In the genomic region with DNA sequence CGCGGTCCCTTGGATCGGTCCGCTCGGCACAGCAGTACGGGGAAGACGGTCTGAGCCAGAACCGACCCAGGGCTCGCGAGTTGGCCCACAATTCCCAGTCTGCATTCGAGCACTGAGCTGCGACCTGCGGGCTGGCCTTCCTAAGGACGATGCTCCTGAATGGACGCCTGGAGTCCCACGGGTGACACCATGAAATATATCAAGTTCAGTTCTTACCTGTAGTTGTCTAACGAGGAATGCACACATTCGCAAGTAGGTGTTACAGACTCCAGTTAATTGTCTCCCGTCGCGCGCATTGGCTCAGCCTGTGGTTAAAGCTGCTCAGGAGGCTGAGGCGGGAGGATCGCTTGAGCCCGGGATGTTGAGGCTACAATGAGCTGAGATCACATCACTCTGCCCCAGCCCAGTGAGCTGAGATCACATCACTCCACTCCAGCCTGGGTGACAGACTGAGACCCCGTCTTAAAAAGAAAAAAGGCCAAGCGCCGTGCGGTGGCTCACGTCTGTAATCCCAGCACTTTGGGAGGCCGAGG, we compare ENCODE assay signal across 8 cellular contexts. TPM values are rescaled to one million over a fixed set of nuclear protein-coding genes. Genes with fewer than 3 reads are reported as not detected.
DNase-seq lines count a peak whose midpoint lies in the region; ATAC-seq, FAIRE-seq and TF ChIP-seq lines count a peak whose summit lies in the region.

No MANE protein-coding gene starts in this region.

- no peak for DNase-seq in T-helper 17 cell
- DNase-seq in fibroblast of mammary gland (ENCODE audit: low read depth), result no peak
- DNase-seq in OCI-M1 (lab: John Stamatoyannopoulos, UW), result no peak
- DNase-seq in SK-N-DZ (ENCODE audit: low spot score), result no peak
- no peak for DNase-seq in superior temporal gyrus (ENCODE audit: extremely low spot score)
- no peak for DNase-seq in small intestine

- H3K4me1 ChIP-seq in rectal smooth muscle tissue (ENCODE audit: control insufficient read depth, insufficient read depth, low read length), result peaks cover 4% of the 10 kb centered on the region
- H3K4me1 ChIP-seq in small intestine (ENCODE audit: control insufficient read depth in 2 of 2, insufficient read depth in 1 of 2, low read depth in 1 of 2, low read length in 1 of 2), result no peaks in the 10 kb centered on the region

- 50 to 57% (median 52%) methylated on average over 29 to 31 of the region's 31 CpGs for WGBS in small intestine, 3 donors

- peak overlapping the region; percentile 97 for H3K4me3 Mint-ChIP-seq in T-helper 17 cell

- H3K27me3 Mint-ChIP-seq in T-helper 17 cell, result peaks cover 5% of the 10 kb centered on the region

- H3K4me3 ChIP-seq in GM12875 (ENCODE audit: low read depth, low read length), result peak overlapping the region; percentile 78
- H3K4me3 ChIP-seq in fibroblast of mammary gland (ENCODE audit: control insufficient read depth, low read depth, low read length), result peak overlapping the region; percentile 42
- H3K4me3 ChIP-seq in rectal smooth muscle tissue (ENCODE audit: low read length), result peak overlapping the region; percentile 95
- H3K4me3 ChIP-seq in small intestine (ENCODE audit: low read depth in 1 of 2, low read length in 2 of 2), result peak overlapping the region in 1 of 2 donors; percentile 90

- TF ChIP-seq CTCF in GM12875 (IDR thresholded peaks at IDR 0.05; ENCODE audit: borderline replicate concordance, insufficient read depth, low read depth, low read length) (no peak), fibroblast of mammary gland (conservative IDR thresholded peaks at IDR 0.05; ENCODE audit: control insufficient read depth, insufficient read depth, low read depth, low read length) (no peak)

- peak overlapping the region; percentile 74 for H3K9ac ChIP-seq in rectal smooth muscle tissue (ENCODE audit: low read length)

- no peak for FAIRE-seq in small intestine (lab: Jason Lieb, UNC)

- peak overlapping the region; percentile 93 for H3K27ac Mint-ChIP-seq in T-helper 17 cell

- H3K4me1 Mint-ChIP-seq in T-helper 17 cell, result peaks cover 23% of the 10 kb centered on the region

- no peak for ATAC-seq in T-helper 17 cell

- H3K27me3 ChIP-seq in rectal smooth muscle tissue (ENCODE audit: control insufficient read depth, insufficient read depth, low read length), result no peaks in the 10 kb centered on the region
- no peaks in the 10 kb centered on the region for H3K27me3 ChIP-seq in small intestine (ENCODE audit: control insufficient read depth in 2 of 2, insufficient read depth in 2 of 2, low read length in 2 of 2)

- H3K9me3 ChIP-seq in T-helper 17 cell (ENCODE audit: control insufficient read depth, low read length, poor library complexity, severe bottlenecking) (no peaks in the 10 kb centered on the region), small intestine (ENCODE audit: control insufficient read depth, low read depth) (no peaks in the 10 kb centered on the region)

- peaks cover 6% of the 10 kb centered on the region for H3K36me3 Mint-ChIP-seq in T-helper 17 cell (ENCODE audit: low read depth)

- H3K36me3 ChIP-seq in rectal smooth muscle tissue (ENCODE audit: control insufficient read depth, insufficient read depth, low read length) (no peaks in the 10 kb centered on the region), small intestine (ENCODE audit: control insufficient read depth in 2 of 2, insufficient read depth in 2 of 2, low read length in 2 of 2) (peaks cover 0 to 2% of the 10 kb centered on the region in 2 donors)

- peak overlapping the region; percentile 93 for H3K27ac ChIP-seq in rectal smooth muscle tissue (ENCODE audit: low read depth, low read length)
- peak overlapping the region in 1 of 2 donors; percentile 92 for H3K27ac ChIP-seq in small intestine (ENCODE audit: low read depth in 1 of 2, low read length in 1 of 2)

RNA-seq across cellular contexts. Expression of gene PEX7, which starts 0.8 kb away (rescaled TPM):
- total RNA-seq in T-helper 17 cell, result 1 to 10 TPM; 3.2 to 3.7 TPM
- polyA plus RNA-seq in SK-N-DZ (2014; cell fraction: cytosol; rRNA removed), result 20.7 and 22.9 TPM in 2 replicates
- polyA plus RNA-seq in SK-N-DZ (2014; cell fraction: nucleus; rRNA removed), result 9.9 and 15.8 TPM in 2 replicates
- 1 to 10 TPM; 5.4 to 9.8 (median 6.5) TPM for polyA plus RNA-seq in small intestine

RNA-seq across cellular contexts. Expression of gene MAP3K5, which starts 30.9 kb away (rescaled TPM):
- 10 to 100 TPM; 35.6 to 40.3 TPM for total RNA-seq in T-helper 17 cell
- polyA plus RNA-seq in SK-N-DZ (2014; cell fraction: cytosol; rRNA removed), result 2.3 and 3.9 TPM in 2 replicates
- 2.8 and 5.1 TPM in 2 replicates for polyA plus RNA-seq in SK-N-DZ (2014; cell fraction: nucleus; rRNA removed)
- polyA plus RNA-seq in small intestine, result 1 to 10 TPM; 5.4 to 7.2 (median 6.8) TPM
